In genomic region chr16:57809843-57810196, GRCh38 we compare ENCODE assay signal across 8 cellular contexts. TPM values are rescaled to one million over a fixed set of nuclear protein-coding genes. Genes with fewer than 3 reads are reported as not detected.
DNase-seq lines count a peak whose midpoint lies in the region; ATAC-seq and TF ChIP-seq lines count a peak whose summit lies in the region.

No MANE protein-coding gene starts in this region.

- DNase-seq in NCI-H2227 treated with DMSO at 0.1 percent for 48 hours (lab: John Stamatoyannopoulos, UW) = no peak
- DNase-seq in C1 segment of cervical spinal cord (lab: John Stamatoyannopoulos, UW) = no peak
- no peak for DNase-seq in esophagus muscularis mucosa (ENCODE audit: extremely low spot score)

- H3K36me3 Mint-ChIP-seq in brain = no peaks in the 10 kb centered on the region

- peaks cover 0 to 3% (median 0%) of the 10 kb centered on the region in 5 experiments for H3K9me3 Mint-ChIP-seq in brain

- no peak for TF ChIP-seq EP300 in esophagus muscularis mucosa (IDR thresholded peaks at IDR 0.05)

- peak overlapping the region in 2 of 5 experiments; percentile 16 to 41 for H3K4me3 Mint-ChIP-seq in brain

- H3K27ac ChIP-seq in parathyroid adenoma (peak overlapping the region; percentile 13), esophagus muscularis mucosa (replicated peaks in 1 of 4) (peak overlapping the region in 1 of 4 donors; percentile 0)

- peak overlapping the region; percentile 83 for H2AFZ ChIP-seq in parathyroid adenoma

- H3K9me3 ChIP-seq in parathyroid adenoma (ENCODE audit: control insufficient read depth, low read length) (no peaks in the 10 kb centered on the region), esophagus muscularis mucosa (no peaks in the 10 kb centered on the region)

- peak overlapping the region in 3 of 5 experiments; percentile 38 to 100 (median 62) for H3K27ac Mint-ChIP-seq in brain

- H3K27me3 ChIP-seq in parathyroid adenoma (ENCODE audit: control insufficient read depth, insufficient read depth, low read length) (no peaks in the 10 kb centered on the region), esophagus muscularis mucosa (no peaks in the 10 kb centered on the region)

- TF ChIP-seq POLR2A in esophagus muscularis mucosa (IDR thresholded peaks at IDR 0.05; ENCODE audit: low read depth) = no peak

- peaks cover 38% of the 10 kb centered on the region for H3K4me1 Mint-ChIP-seq in brain

- intact Hi-C loops in esophagus muscularis mucosa (cut with DNase I) = loop anchor here (5.0 kb wide), 1 partner anchor 53 kb away; no protein-coding TSS in a partner anchor

- no peaks in the 10 kb centered on the region for H3K79me2 ChIP-seq in parathyroid adenoma

- H3K4me1 ChIP-seq in parathyroid adenoma = peaks cover 17% of the 10 kb centered on the region
- peaks cover 22 to 32% (median 27%) of the 10 kb centered on the region in 4 donors for H3K4me1 ChIP-seq in esophagus muscularis mucosa

- peak overlapping the region; percentile 11 for H3K9ac ChIP-seq in parathyroid adenoma

- no peak for TF ChIP-seq CTCF in brain (conservative IDR thresholded peaks at IDR 0.05)
- no peak for TF ChIP-seq CTCF in parathyroid adenoma (IDR thresholded peaks at IDR 0.05)
- no peak for TF ChIP-seq CTCF in esophagus muscularis mucosa (IDR thresholded peaks at IDR 0.05)

- H3K36me3 ChIP-seq in parathyroid adenoma (ENCODE audit: control insufficient read depth, insufficient read depth, low read length) (no peaks in the 10 kb centered on the region), esophagus muscularis mucosa (no peaks in the 10 kb centered on the region)

- H3K27me3 Mint-ChIP-seq in brain = peaks cover 6% of the 10 kb centered on the region

- WGBS in esophagus muscularis mucosa = 95% methylated on average over 4 of the region's 7 CpGs

- peak overlapping the region; percentile 46 for H3K4me2 ChIP-seq in parathyroid adenoma (ENCODE audit: low read length)

- ATAC-seq in GM19035 (IDR thresholded peaks at IDR 0.05; ENCODE audit: unreplicated experiment) (peak; percentile 13), HG03175 (IDR thresholded peaks at IDR 0.05; ENCODE audit: unreplicated experiment) (peak; percentile 16), GM18858 (IDR thresholded peaks at IDR 0.05; ENCODE audit: unreplicated experiment) (no peak)

- no peak overlapping the region for H3K4me3 ChIP-seq in parathyroid adenoma (ENCODE audit: low read depth, low read length)
- H3K4me3 ChIP-seq in esophagus muscularis mucosa = no peak overlapping the region

RNA-seq across cellular contexts. Expression of gene KIFC3, which starts 7.5 kb away (rescaled TPM):
- 78.3 TPM for polyA plus RNA-seq in brain (ENCODE audit: insufficient read depth, low read depth, low replicate concordance)
- total RNA-seq in esophagus muscularis mucosa = 10 to 100 TPM; 28.2 to 76.8 (median 46.6) TPM
